ENCODE assay signal across 28 cellular contexts in genomic region chr16:78535098-78535497, GRCh38.
"Had no signal": no experiment of that assay in that cellular context is flagged by ENCODE, and none has a peak within 500 bp of the region (broad histone marks: within the 10 kb centered on the region; RNA-seq: fewer than 3 reads in every experiment).

No MANE protein-coding gene starts in this region.

- ATAC-seq: activated CD4-positive, alpha-beta T cell treated with anti-CD3 and anti-CD28 coated beads for 36 hours; activated CD8-positive, alpha-beta memory T cell treated with anti-CD3 and anti-CD28 coated beads, Interleukin-2, amount 10 ng/mL, durations not matched to agents 7 days and 5 days; activated CD8-positive, alpha-beta T cell treated with anti-CD3 and anti-CD28 coated beads, Interleukin-2, amount 10 ng/mL, durations not matched to agents 7 days and 5 days; activated naive CD8-positive, alpha-beta T cell treated with anti-CD3 and anti-CD28 coated beads, Interleukin-2, amount 50 U/mL, for 24 hours had no signal

- H3K27ac ChIP-seq: ascending aorta, cardiac muscle cell, VCaP had no signal

- H3K27me3 ChIP-seq: ascending aorta, cardiac muscle cell had no signal

- H3K4me1 ChIP-seq: ascending aorta had no signal

- DNase-seq: activated B cell treated with CpG ODN at 0.5 μM for 24 hours; activated CD4-positive, alpha-beta memory T cell treated with anti-CD3 and anti-CD28 coated beads, Interleukin-2, amount 10 ng/mL, durations not matched to agents 7 days and 5 days; activated CD4-positive, alpha-beta T cell treated with anti-CD3 and anti-CD28 coated beads for 36 hours; activated CD4-positive, alpha-beta T cell treated with anti-CD3 and anti-CD28 coated beads for 48 hours; activated CD4-positive, alpha-beta T cell treated with anti-CD3 and anti-CD28 coated beads, Interleukin-2, amount 10 ng/mL, durations not matched to agents 7 days and 5 days; activated CD4-positive, alpha-beta T cell treated with anti-CD3 and anti-CD28 coated beads, Interleukin-2, amount 50 U/mL, for 48 hours; activated CD4-positive, CD25-positive, alpha-beta regulatory T cell treated with anti-CD3 and anti-CD28 coated beads, Interleukin-2, amount 50 U/mL, for 72 hours; activated CD8-positive, alpha-beta memory T cell treated with anti-CD3 and anti-CD28 coated beads for 24 hours; activated CD8-positive, alpha-beta memory T cell treated with anti-CD3 and anti-CD28 coated beads, Interleukin-2, amount 10 ng/mL, durations not matched to agents 7 days and 5 days; activated CD8-positive, alpha-beta memory T cell treated with anti-CD3 and anti-CD28 coated beads, Interleukin-2, amount 50 U/mL, for 48 hours; activated CD8-positive, alpha-beta T cell treated with anti-CD3 and anti-CD28 coated beads, Interleukin-2, amount 10 ng/mL, durations not matched to agents 7 days and 5 days; activated effector memory CD4-positive, alpha-beta T cell treated with Interleukin-2 at 50 U/mL for 16 hours; activated gamma-delta T cell; activated naive CD4-positive, alpha-beta T cell treated with anti-CD3 and anti-CD28 coated beads, Interleukin-2, amount 10 ng/mL, durations not matched to agents 7 days and 5 days; activated naive CD4-positive, alpha-beta T cell treated with Interleukin-2 at 50 U/mL for 16 hours; activated naive CD8-positive, alpha-beta T cell treated with anti-CD3 and anti-CD28 coated beads, Interleukin-2, amount 10 ng/mL, durations not matched to agents 7 days and 5 days; activated naive CD8-positive, alpha-beta T cell treated with anti-CD3 and anti-CD28 coated beads, Interleukin-2, amount 50 U/mL, for 24 hours; activated T-cell treated with anti-CD3 and anti-CD28 coated beads, Interleukin-2, amount 50 U/mL, for 24 hours; activated T-cell treated with anti-CD3 and anti-CD28 coated beads, Interleukin-2, amount 50 U/mL, for 48 hours; amygdala; anterior cingulate cortex; caudate nucleus; cerebellar nuclear complex; T-helper 2 cell; T-helper 9 cell had no signal

- H3K4me3 ChIP-seq: ascending aorta, cardiac muscle cell had no signal

- H3K36me3 ChIP-seq: ascending aorta, cardiac muscle cell had no signal

- H3K9me3 ChIP-seq: ascending aorta had no signal
